Comparison of ENCODE assay signal across 12 cellular contexts in the genomic region with DNA sequence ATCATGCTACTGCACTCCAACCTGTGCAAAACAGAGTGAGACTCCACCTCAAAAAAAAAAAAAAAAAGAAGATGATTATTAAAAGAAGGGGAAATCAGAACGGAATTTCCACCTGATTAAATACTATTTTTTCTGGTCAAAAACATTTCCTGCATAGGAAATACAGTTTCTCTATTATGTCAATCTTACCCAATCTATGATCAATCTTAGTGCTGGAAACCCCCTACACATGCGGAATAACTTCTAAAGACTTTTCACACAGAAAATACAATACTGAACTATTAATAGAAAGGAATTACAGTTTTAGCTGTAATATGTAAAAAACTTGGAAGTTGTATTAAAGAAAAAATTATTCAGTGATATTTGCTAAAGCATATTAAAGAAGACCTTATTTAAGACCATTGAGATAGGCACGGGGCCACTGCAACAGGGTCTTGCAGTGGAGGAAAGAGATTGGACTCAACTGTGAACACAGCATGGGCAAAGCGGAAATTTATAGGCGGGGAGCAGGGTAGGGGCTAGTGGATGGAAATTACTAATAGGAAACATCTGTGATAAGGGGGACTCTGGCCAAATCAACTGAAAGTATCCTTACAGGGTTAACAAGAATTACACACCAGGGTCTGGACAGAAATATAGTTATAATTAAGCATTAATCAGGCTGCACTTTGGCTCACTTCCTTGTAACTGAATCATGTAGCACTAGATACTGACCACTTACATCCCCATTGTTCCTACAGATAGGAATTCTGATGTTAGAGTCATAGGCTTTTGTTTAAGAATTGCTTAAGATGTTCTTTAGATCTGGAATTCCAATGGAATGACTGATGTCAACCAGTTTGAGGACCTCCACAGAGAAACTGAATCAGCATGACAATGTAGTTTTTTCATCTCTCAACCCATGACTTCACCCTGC.
A peak's percentile ranks its signal among the peaks of the same experiment; 100 is the strongest.
DNase-seq lines count a peak whose midpoint lies in the region; ATAC-seq and TF ChIP-seq lines count a peak whose summit lies in the region.
"Had no signal": no experiment of that assay in that cellular context is flagged by ENCODE, and none has a peak within 500 bp of the region (broad histone marks: within the 10 kb centered on the region; RNA-seq: fewer than 3 reads in every experiment).

No MANE protein-coding gene starts in this region.

- H3K27ac Mint-ChIP-seq in stimulated activated naive CD8-positive, alpha-beta T cell treated with anti-CD3 and anti-CD28 coated beads, Interleukin-15, amount 100 ng/mL, for 72 hours: no peak overlapping the region
- no peak overlapping the region for H3K27ac Mint-ChIP-seq in type B pancreatic cell

- H3K4me3 ChIP-seq in cardiac fibroblast (replicated peaks in 1 of 2; ENCODE audit: low read depth in 2 of 2, low read length in 2 of 2): no peak overlapping the region
- no peak overlapping the region for H3K4me3 ChIP-seq in lung
- no peak overlapping the region for H3K4me3 ChIP-seq in hepatocyte

- H3K9me3 ChIP-seq in lung (ENCODE audit: control insufficient read depth in 2 of 2, insufficient read depth in 1 of 2, low read length in 1 of 2): peaks cover 0 to 2% of the 10 kb centered on the region in 2 donors
- no peaks in the 10 kb centered on the region for H3K9me3 ChIP-seq in hepatocyte (ENCODE audit: low read depth)

- H3K9me3 Mint-ChIP-seq in stimulated activated naive CD8-positive, alpha-beta T cell treated with anti-CD3 and anti-CD28 coated beads, Interleukin-15, amount 100 ng/mL, for 72 hours: no peaks in the 10 kb centered on the region
- no peaks in the 10 kb centered on the region for H3K9me3 Mint-ChIP-seq in type B pancreatic cell
- H3K9me3 Mint-ChIP-seq: stimulated activated naive B cell treated with anti-CD40 and anti-IgM and Interleukin-4, amounts not matched to agents 10 μg/mL and 1 μg/mL and 100 μg/mL, for 72 hours had no signal

- H3K4me3 Mint-ChIP-seq in stimulated activated naive CD8-positive, alpha-beta T cell treated with anti-CD3 and anti-CD28 coated beads, Interleukin-15, amount 100 ng/mL, for 72 hours: no peak overlapping the region
- H3K4me3 Mint-ChIP-seq in type B pancreatic cell: no peak overlapping the region
- H3K4me3 Mint-ChIP-seq: stimulated activated naive B cell treated with anti-CD40 and anti-IgM and Interleukin-4, amounts not matched to agents 10 μg/mL and 1 μg/mL and 100 μg/mL, for 72 hours had no signal

- H3K27me3 ChIP-seq in lung (ENCODE audit: control insufficient read depth, insufficient read depth) (no peaks in the 10 kb centered on the region), hepatocyte (no peaks in the 10 kb centered on the region)

- peak; percentile 22 for ATAC-seq in lung (ENCODE audit: insufficient read depth, low FRiP score)
- ATAC-seq in GM21619 (IDR thresholded peaks at IDR 0.05; ENCODE audit: unreplicated experiment): no peak
- no peak for ATAC-seq in stimulated activated naive CD8-positive, alpha-beta T cell treated with anti-CD3 and anti-CD28 coated beads, Interleukin-15, amount 100 ng/mL, for 72 hours

- 69 to 90% methylated on average over 5 of the region's 5 CpGs for WGBS in lung, 2 donors
- 89% methylated on average over 5 of the region's 5 CpGs for WGBS in hepatocyte (ENCODE audit: low lambda C conversion rate, missing lambda C conversion rate)

- no peak overlapping the region for H3K4me2 ChIP-seq in hepatocyte

- H4K20me1 ChIP-seq in hepatocyte (ENCODE audit: insufficient read depth, poor library complexity, severe bottlenecking): no peaks in the 10 kb centered on the region

- no peak overlapping the region for H3K27ac ChIP-seq in lung (ENCODE audit: low read depth in 1 of 2, low read length in 1 of 2)
- H3K27ac ChIP-seq in hepatocyte: no peak overlapping the region

- DNase-seq in EH (ENCODE audit: low read depth): peak; percentile 98
- DNase-seq in LHCN-M2 (ENCODE audit: low read depth): peak; percentile 89
- peak; percentile 94 to 97 for DNase-seq in cardiac fibroblast (ENCODE audit: low read depth in 2 of 2)
- DNase-seq in lung (ENCODE audit: low spot score): no peak
- DNase-seq in stimulated activated naive CD8-positive, alpha-beta T cell treated with anti-CD3 and anti-CD28 coated beads, Interleukin-15, amount 100 ng/mL, for 72 hours: no peak
- no peak for DNase-seq in hepatocyte (ENCODE audit: low spot score)
- no peak for DNase-seq in type B pancreatic cell (ENCODE audit: extremely low spot score, unreplicated experiment)
- DNase-seq: DND-41; kidney; NCI-H1092; stimulated activated naive B cell treated with anti-CD40 and anti-IgM and Interleukin-4, amounts not matched to agents 10 μg/mL and 1 μg/mL and 100 μg/mL, for 72 hours had no signal

- no peak for TF ChIP-seq CTCF in cardiac fibroblast (IDR thresholded peaks at IDR 0.05; ENCODE audit: low read depth, low read length)
- no peak for TF ChIP-seq CTCF in lung (IDR thresholded peaks at IDR 0.05; ENCODE audit: control extremely low read depth, extremely low read depth)
- no peak for TF ChIP-seq CTCF in hepatocyte (IDR thresholded peaks at IDR 0.05; ENCODE audit: poor library complexity)
- TF ChIP-seq CTCF in type B pancreatic cell (conservative IDR thresholded peaks at IDR 0.05): no peak

- no peaks in the 10 kb centered on the region for H3K4me1 Mint-ChIP-seq in stimulated activated naive CD8-positive, alpha-beta T cell treated with anti-CD3 and anti-CD28 coated beads, Interleukin-15, amount 100 ng/mL, for 72 hours
- H3K4me1 Mint-ChIP-seq in type B pancreatic cell (ENCODE audit: unreplicated experiment): peaks cover 32% of the 10 kb centered on the region

- no peaks in the 10 kb centered on the region for H3K27me3 Mint-ChIP-seq in stimulated activated naive CD8-positive, alpha-beta T cell treated with anti-CD3 and anti-CD28 coated beads, Interleukin-15, amount 100 ng/mL, for 72 hours
- H3K27me3 Mint-ChIP-seq in type B pancreatic cell: no peaks in the 10 kb centered on the region

- no peaks in the 10 kb centered on the region for H3K36me3 Mint-ChIP-seq in type B pancreatic cell
- H3K36me3 Mint-ChIP-seq: stimulated activated naive B cell treated with anti-CD40 and anti-IgM and Interleukin-4, amounts not matched to agents 10 μg/mL and 1 μg/mL and 100 μg/mL, for 72 hours had no signal

- H3K79me2 ChIP-seq in hepatocyte: no peaks in the 10 kb centered on the region

- H3K36me3 ChIP-seq in lung (ENCODE audit: control insufficient read depth in 2 of 2, insufficient read depth in 2 of 2, low read length in 2 of 2) (no peaks in the 10 kb centered on the region), hepatocyte (replicated peaks; ENCODE audit: insufficient read depth, low read depth) (no peaks in the 10 kb centered on the region)

- no peaks in the 10 kb centered on the region for H3K9me2 ChIP-seq in hepatocyte (replicated peaks; ENCODE audit: insufficient read depth)

- H2AFZ ChIP-seq in hepatocyte: no peak overlapping the region

- no peaks in the 10 kb centered on the region for H3K4me1 ChIP-seq in lung (ENCODE audit: control insufficient read depth in 2 of 2, insufficient read depth in 2 of 2, low read length in 2 of 2)
- no peaks in the 10 kb centered on the region for H3K4me1 ChIP-seq in hepatocyte (ENCODE audit: insufficient read depth)

Comparison
In these comparisons a context has a peak if more than half of its experiments do, and no peak if none do; other contexts are left out.
1. DNase-seq: peak in EH (single experiment), LHCN-M2 (single experiment) and cardiac fibroblast (2 of 2); none in lung (single experiment), stimulated activated naive CD8-positive, alpha-beta T cell treated with anti-CD3 and anti-CD28 coated beads, Interleukin-15, amount 100 ng/mL, for 72 hours (0 of 2), hepatocyte (single experiment) and type B pancreatic cell (single experiment).